Comparison of ENCODE assay signal across 32 cellular contexts in the genomic region with DNA sequence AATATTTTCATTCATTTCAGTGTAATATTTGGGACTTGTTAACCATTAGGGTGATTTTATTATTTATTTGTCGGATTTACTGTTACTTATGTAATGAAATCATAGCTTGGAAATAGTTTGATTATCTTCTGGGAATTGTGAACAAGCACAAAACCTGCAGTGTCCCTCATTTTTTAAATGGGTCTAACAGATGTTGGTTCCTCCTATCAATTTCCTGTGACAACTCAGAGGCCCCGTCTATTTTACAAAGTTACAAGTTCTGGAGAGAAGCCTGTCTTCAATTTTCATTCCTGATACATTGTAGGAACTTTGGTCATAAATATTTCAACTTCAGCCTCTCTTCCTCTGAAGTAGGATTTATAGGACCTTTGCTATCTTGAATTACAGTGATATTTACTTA.
"Had no signal": no experiment of that assay in that cellular context is flagged by ENCODE, and none has a peak within 500 bp of the region (broad histone marks: within the 10 kb centered on the region; RNA-seq: fewer than 3 reads in every experiment).

No MANE protein-coding gene starts in this region.

- H3K27ac ChIP-seq: brain microvascular endothelial cell, KMS-11, RWPE1, VCaP had no signal

- ATAC-seq: activated CD8-positive, alpha-beta memory T cell treated with anti-CD3 and anti-CD28 coated beads, Interleukin-2, amount 10 ng/mL, durations not matched to agents 7 days and 5 days; PC-3 had no signal

- FAIRE-seq: RCC 7860 had no signal

- H3K27me3 ChIP-seq: brain microvascular endothelial cell had no signal

- DNase-seq: activated CD4-positive, alpha-beta memory T cell treated with anti-CD3 and anti-CD28 coated beads, Interleukin-2, amount 10 ng/mL, durations not matched to agents 7 days and 5 days; activated CD4-positive, alpha-beta T cell treated with anti-CD3 and anti-CD28 coated beads for 1 hour; activated CD4-positive, alpha-beta T cell treated with anti-CD3 and anti-CD28 coated beads for 48 hours; activated CD4-positive, CD25-positive, alpha-beta regulatory T cell; activated CD8-positive, alpha-beta memory T cell treated with anti-CD3 and anti-CD28 coated beads for 24 hours; activated CD8-positive, alpha-beta memory T cell treated with anti-CD3 and anti-CD28 coated beads, Interleukin-2, amount 10 ng/mL, durations not matched to agents 7 days and 5 days; activated CD8-positive, alpha-beta memory T cell treated with anti-CD3 and anti-CD28 coated beads, Interleukin-2, amount 50 U/mL, for 48 hours; activated effector memory CD4-positive, alpha-beta T cell treated with Interleukin-2 at 50 U/mL for 16 hours; activated naive CD4-positive, alpha-beta T cell treated with anti-CD3 and anti-CD28 coated beads, Interleukin-2, amount 10 ng/mL, durations not matched to agents 7 days and 5 days; activated naive CD8-positive, alpha-beta T cell treated with anti-CD3 and anti-CD28 coated beads, Interleukin-2, amount 50 U/mL, for 24 hours; activated T-cell treated with anti-CD3 and anti-CD28 coated beads, Interleukin-2, amount 50 U/mL, for 48 hours; anterior cingulate cortex; brain microvascular endothelial cell; MM.1S; MV-4-11; NCI-H1092; NCI-H1436 treated with DMSO at 0.1 percent for 48 hours; NCI-H1694 treated with DMSO at 0.1 percent for 48 hours; NCI-H2029; NCI-H345; NCI-H524 treated with DMSO at 0.1 percent for 48 hours; NK-92 treated with Interleukin-12 subunit alpha and Interleukin-12 subunit beta, amount 100 ng/mL, for 24 hours; PC-3; Right ventricle myocardium superior; SW 1271; T-helper 1 cell; T-helper 2 cell; T-helper 9 cell had no signal

- H3K9ac ChIP-seq: KMS-11 had no signal

- H3K4me2 ChIP-seq: KMS-11 had no signal
